ENCODE assay signal across 8 cellular contexts in the genomic region with DNA sequence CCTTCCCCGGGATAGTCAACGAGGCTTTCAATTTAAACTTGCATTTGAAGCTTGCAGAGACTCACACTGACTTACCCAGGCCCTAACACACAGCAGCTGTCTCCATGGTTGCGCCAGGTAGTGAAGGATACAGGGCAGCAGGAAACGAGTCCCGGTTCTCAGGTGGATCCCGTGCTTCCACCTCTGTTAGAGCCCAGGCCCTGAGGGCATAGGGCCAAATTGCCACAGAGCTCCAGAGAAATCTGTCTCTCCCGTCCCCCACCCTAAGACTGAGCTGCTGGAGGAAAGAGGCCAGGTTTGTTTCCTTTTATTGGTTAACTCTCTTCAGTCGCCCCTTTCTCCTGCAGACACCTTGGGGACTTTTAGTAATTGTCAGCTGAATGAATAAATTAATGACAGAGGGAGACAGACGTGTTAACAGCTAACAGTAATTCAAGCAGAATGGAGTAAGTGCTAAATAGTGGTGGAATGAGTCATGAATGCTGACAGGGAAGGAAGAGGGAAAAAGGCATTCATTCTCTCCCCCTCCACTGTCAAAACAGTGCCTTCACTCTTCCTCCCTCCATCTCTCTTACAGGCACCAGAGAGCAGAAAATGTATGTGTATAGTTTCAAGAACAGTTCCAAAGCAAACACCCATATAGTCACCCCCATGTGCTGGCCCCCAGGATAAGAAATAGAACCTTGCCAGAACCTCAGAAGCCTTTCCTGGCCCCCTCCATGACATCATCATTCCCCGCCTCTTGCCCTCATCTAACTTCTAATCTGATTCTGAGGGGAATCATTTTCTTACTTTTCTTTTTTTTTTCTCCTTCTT. TPM values are rescaled to one million over a fixed set of nuclear protein-coding genes. Genes with fewer than 3 reads are reported as not detected.
DNase-seq lines count a peak whose midpoint lies in the region; ATAC-seq and TF ChIP-seq lines count a peak whose summit lies in the region.

No MANE protein-coding gene starts in this region.

- H3K9me3 Mint-ChIP-seq in Caco-2 (ENCODE audit: unreplicated experiment): no peaks in the 10 kb centered on the region
- H3K9me3 Mint-ChIP-seq in activated CD8-positive, alpha-beta memory T cell treated with anti-CD3 and anti-CD28 coated beads, Interleukin-2, amount 10 ng/mL, durations not matched to agents 7 days and 5 days (ENCODE audit: low read depth): no peaks in the 10 kb centered on the region

- H3K4me3 Mint-ChIP-seq in Caco-2 (ENCODE audit: unreplicated experiment): no peak overlapping the region
- H3K4me3 Mint-ChIP-seq in activated CD8-positive, alpha-beta memory T cell treated with anti-CD3 and anti-CD28 coated beads, Interleukin-2, amount 10 ng/mL, durations not matched to agents 7 days and 5 days: no peak overlapping the region

- H3K27ac Mint-ChIP-seq in Caco-2 (ENCODE audit: unreplicated experiment): no peak overlapping the region
- H3K27ac Mint-ChIP-seq in activated CD8-positive, alpha-beta memory T cell treated with anti-CD3 and anti-CD28 coated beads, Interleukin-2, amount 10 ng/mL, durations not matched to agents 7 days and 5 days: no peak overlapping the region

- CTCF ChIA-PET in Caco-2 (lab: Charles Lee): interaction anchor here (0.7 kb wide), 1 partner anchor 97 kb away, joined by 3 read pairs; no protein-coding TSS in a partner anchor
- CTCF ChIA-PET in activated CD8-positive, alpha-beta memory T cell treated with anti-CD3 and anti-CD28 coated beads, Interleukin-2, amount 10 ng/mL, durations not matched to agents 7 days and 5 days (lab: Charles Lee): no interaction called here

- H3K27me3 Mint-ChIP-seq in Caco-2 (ENCODE audit: insufficient read depth, unreplicated experiment): no peaks in the 10 kb centered on the region
- H3K27me3 Mint-ChIP-seq in activated CD8-positive, alpha-beta memory T cell treated with anti-CD3 and anti-CD28 coated beads, Interleukin-2, amount 10 ng/mL, durations not matched to agents 7 days and 5 days: peaks cover 15% of the 10 kb centered on the region

- intact Hi-C loops in Caco-2 (cut with micrococcal nuclease; ENCODE audit: unreplicated experiment) (no loop called here), mucosa of descending colon (cut with DNase I, micrococcal nuclease) (no loop called here)

- H3K4me1 ChIP-seq in Caco-2: peaks cover 10% of the 10 kb centered on the region; the same call in 1 of the 2 replicates
- H3K4me1 ChIP-seq in mucosa of descending colon (ENCODE audit: low read depth): no peaks in the 10 kb centered on the region

- DNase-seq in Caco-2: peak; percentile 52 to 61
- peak; percentile 21 for DNase-seq in KBM-7
- DNase-seq in choroid plexus epithelial cell (ENCODE audit: low read depth): peak; percentile 87
- DNase-seq in mucosa of descending colon: no peak
- DNase-seq in activated CD8-positive, alpha-beta memory T cell treated with anti-CD3 and anti-CD28 coated beads, Interleukin-2, amount 50 U/mL, for 4 hours: no peak
- no peak for DNase-seq in activated CD8-positive, alpha-beta memory T cell treated with anti-CD3 and anti-CD28 coated beads, Interleukin-2, amount 10 ng/mL, durations not matched to agents 7 days and 5 days
- no peak for DNase-seq in retina

- TF ChIP-seq CTCF in Caco-2 (IDR thresholded peaks at IDR 0.05; ENCODE audit: insufficient read depth in 1 of 2, low read depth in 1 of 2, low read length in 1 of 2, severe bottlenecking in 1 of 2, unreplicated experiment in 1 of 2) (no peak), choroid plexus epithelial cell (conservative IDR thresholded peaks at IDR 0.05; ENCODE audit: low read depth, low read length) (no peak), mucosa of descending colon (IDR thresholded peaks at IDR 0.05) (no peak)

- BruUV-seq in Caco-2 (replicated peaks; lab: Mats Ljungman, UMichigan): no TSS peak

- H3K36me3 ChIP-seq in Caco-2 (ENCODE audit: control insufficient read depth, insufficient read depth, low read length): no peaks in the 10 kb centered on the region
- no peaks in the 10 kb centered on the region for H3K36me3 ChIP-seq in mucosa of descending colon (ENCODE audit: low read depth)

- H3K9me3 ChIP-seq in Caco-2 (no peaks in the 10 kb centered on the region; the same call in 1 of the 2 replicates), mucosa of descending colon (no peaks in the 10 kb centered on the region)

- POLR2A ChIA-PET in Caco-2 (lab: Charles Lee): interaction anchor here (0.6 kb wide), 1 partner anchor 165 kb away, joined by 6 read pairs; no protein-coding TSS in a partner anchor

- in situ Hi-C loops in KBM-7 (cut with MboI; ENCODE audit: low pct_unique_long_range_greater_than_20kb, low sequenced_read_pairs): no loop called here

- H3K36me3 Mint-ChIP-seq in Caco-2 (ENCODE audit: insufficient read depth, unreplicated experiment): no peaks in the 10 kb centered on the region
- no peaks in the 10 kb centered on the region for H3K36me3 Mint-ChIP-seq in activated CD8-positive, alpha-beta memory T cell treated with anti-CD3 and anti-CD28 coated beads, Interleukin-2, amount 10 ng/mL, durations not matched to agents 7 days and 5 days

- H3K27me3 ChIP-seq in Caco-2 (replicated peaks; ENCODE audit: control insufficient read depth, insufficient read depth, low read length): no peaks in the 10 kb centered on the region

- ATAC-seq in mucosa of descending colon (peak; percentile 34), HG02588 (IDR thresholded peaks at IDR 0.05; ENCODE audit: unreplicated experiment) (no peak)
- ATAC-seq in activated CD8-positive, alpha-beta memory T cell treated with anti-CD3 and anti-CD28 coated beads, Interleukin-2, amount 10 ng/mL, durations not matched to agents 7 days and 5 days: no peak

- H3K4me3 ChIP-seq in Caco-2 (ENCODE audit: low read depth, low read length): no peak overlapping the region
- H3K4me3 ChIP-seq in choroid plexus epithelial cell (ENCODE audit: low read depth, low read length): no peak overlapping the region
- H3K4me3 ChIP-seq in mucosa of descending colon: no peak overlapping the region

- H3K4me1 Mint-ChIP-seq in Caco-2 (ENCODE audit: low read depth, unreplicated experiment): peaks cover 17% of the 10 kb centered on the region
- H3K4me1 Mint-ChIP-seq in activated CD8-positive, alpha-beta memory T cell treated with anti-CD3 and anti-CD28 coated beads, Interleukin-2, amount 10 ng/mL, durations not matched to agents 7 days and 5 days: no peaks in the 10 kb centered on the region

RNA-seq across cellular contexts. Expression of a gene that starts 16.7 kb away (rescaled TPM):
- total RNA-seq in Caco-2 (2022) (65.9 and 69.7 TPM in 2 replicates), mucosa of descending colon (10 to 100 TPM; 28.9 to 78.3 (median 35.1) TPM)
- total RNA-seq in activated CD8-positive, alpha-beta memory T cell treated with anti-CD3 and anti-CD28 coated beads, Interleukin-2, amount 10 ng/mL, durations not matched to agents 7 days and 5 days: 1 to 10 TPM; 3.0 to 4.8 TPM

Comparison
In these comparisons a context has a peak if more than half of its experiments do, and no peak if none do; other contexts are left out.
1. DNase-seq: peak in Caco-2 (2 of 2), KBM-7 (single experiment) and choroid plexus epithelial cell (single experiment); none in mucosa of descending colon (0 of 3), activated CD8-positive, alpha-beta memory T cell treated with anti-CD3 and anti-CD28 coated beads, Interleukin-2, amount 50 U/mL, for 4 hours (single experiment), activated CD8-positive, alpha-beta memory T cell treated with anti-CD3 and anti-CD28 coated beads, Interleukin-2, amount 10 ng/mL, durations not matched to agents 7 days and 5 days (single experiment) and retina (single experiment).
2. RNA of a gene that starts 16.7 kb away (total RNA-seq): 65.9 to 69.7 TPM in Caco-2 and 28.9 to 78.3 TPM in mucosa of descending colon; 3.0 to 4.8 TPM in activated CD8-positive, alpha-beta memory T cell treated with anti-CD3 and anti-CD28 coated beads, Interleukin-2, amount 10 ng/mL, durations not matched to agents 7 days and 5 days; every median in the first group is over 4 times any median in the second.